9 cellular contexts compared by ENCODE assay signal in the genomic region with DNA sequence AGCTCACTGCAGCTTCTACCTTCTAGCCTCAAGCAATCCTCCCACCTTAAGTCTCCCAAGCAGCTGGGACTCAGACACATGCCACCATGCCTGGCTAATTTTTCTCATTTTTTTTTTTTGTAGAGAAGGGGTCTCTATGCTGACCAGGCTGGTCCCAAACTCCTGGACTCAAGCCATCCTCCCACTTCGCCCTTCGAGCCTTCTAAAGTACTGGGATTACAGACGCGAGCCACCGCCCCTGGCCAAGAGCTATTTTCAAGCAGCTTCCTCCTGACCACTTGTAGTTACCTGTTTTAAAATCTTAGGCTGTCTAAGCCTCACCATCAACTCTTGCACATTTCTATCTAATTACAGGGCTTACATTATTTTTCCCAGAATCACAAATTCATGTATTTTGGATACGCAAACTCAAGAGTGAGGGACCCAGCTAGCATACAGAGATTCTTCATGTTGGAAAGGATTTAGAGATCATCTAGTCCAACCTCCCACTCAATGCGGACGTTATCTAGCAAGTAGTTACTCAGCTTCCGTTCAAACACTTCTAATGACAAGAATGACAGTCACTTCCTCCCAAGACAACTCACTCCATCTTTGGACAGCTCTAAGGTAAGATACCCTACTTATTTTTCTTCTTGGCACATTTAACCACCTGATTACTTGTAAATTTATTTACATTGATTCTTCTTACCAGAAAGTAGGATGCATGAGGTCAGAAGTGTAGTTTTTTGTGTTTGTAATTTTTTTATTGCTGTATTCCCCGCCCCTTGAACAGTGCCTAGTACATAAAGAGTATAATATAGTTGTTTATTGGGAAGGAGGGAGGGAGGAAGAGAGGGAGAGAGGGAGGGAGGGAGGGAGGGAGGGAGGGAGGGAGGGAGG.
DNase-seq lines count a peak whose midpoint lies in the region; ATAC-seq lines count a peak whose summit lies in the region.
"Had no signal": no experiment of that assay in that cellular context is flagged by ENCODE, and none has a peak within 500 bp of the region (broad histone marks: within the 10 kb centered on the region; RNA-seq: fewer than 3 reads in every experiment).

No MANE protein-coding gene starts in this region.

- H3K36me3 Mint-ChIP-seq in activated T-cell treated with anti-CD3 and anti-CD28 coated beads, Interleukin-2, amount 50 U/mL, for 72 hours (ENCODE audit: insufficient read depth in 2 of 2), result peaks cover 3 to 5% of the 10 kb centered on the region in 2 donors

- peak; percentile 61 for DNase-seq in A172 (ENCODE audit: low spot score)
- DNase-seq in HT-29 (ENCODE audit: low spot score), result peak; percentile 55
- peak; percentile 46 to 57 for DNase-seq in activated T-cell treated with anti-CD3 and anti-CD28 coated beads, Interleukin-2, amount 50 U/mL, for 72 hours
- DNase-seq in kidney glomerular epithelial cell (lab: John Stamatoyannopoulos, UW), result peak; percentile 28
- no peak for DNase-seq in effector CD8-positive, alpha-beta T cell (lab: John Stamatoyannopoulos, UW)
- no peak for DNase-seq in cerebellar nuclear complex (lab: John Stamatoyannopoulos, UW)
- DNase-seq: aorta had no signal

- no peaks in the 10 kb centered on the region for H3K27me3 Mint-ChIP-seq in activated T-cell treated with anti-CD3 and anti-CD28 coated beads, Interleukin-2, amount 50 U/mL, for 72 hours (ENCODE audit: low read depth)

- ATAC-seq in activated T-cell treated with anti-CD3 and anti-CD28 coated beads, Interleukin-2, amount 50 U/mL, for 72 hours (replicated peaks in 1 of 2), result peak; percentile 79 to 87
- no peak for ATAC-seq in GM21723 (IDR thresholded peaks at IDR 0.05; ENCODE audit: unreplicated experiment)
- no peak for ATAC-seq in GM19351 (IDR thresholded peaks at IDR 0.05; ENCODE audit: unreplicated experiment)

- H3K4me3 Mint-ChIP-seq in activated T-cell treated with anti-CD3 and anti-CD28 coated beads, Interleukin-2, amount 50 U/mL, for 72 hours, result peak overlapping the region; percentile 78 to 90

- H3K4me1 Mint-ChIP-seq in activated T-cell treated with anti-CD3 and anti-CD28 coated beads, Interleukin-2, amount 50 U/mL, for 72 hours (ENCODE audit: low read depth), result peaks cover 61% of the 10 kb centered on the region

- H3K27ac Mint-ChIP-seq in activated T-cell treated with anti-CD3 and anti-CD28 coated beads, Interleukin-2, amount 50 U/mL, for 72 hours, result peak overlapping the region; percentile 95

- H3K9me3 Mint-ChIP-seq in activated T-cell treated with anti-CD3 and anti-CD28 coated beads, Interleukin-2, amount 50 U/mL, for 72 hours, result no peaks in the 10 kb centered on the region

Comparison
In these comparisons a context has a peak if more than half of its experiments do, and no peak if none do; other contexts are left out.
1. DNase-seq: peak in A172 (single experiment), HT-29 (single experiment), activated T-cell treated with anti-CD3 and anti-CD28 coated beads, Interleukin-2, amount 50 U/mL, for 72 hours (2 of 2) and kidney glomerular epithelial cell (single experiment); none in effector CD8-positive, alpha-beta T cell (single experiment) and cerebellar nuclear complex (0 of 2).
2. ATAC-seq: peak in activated T-cell treated with anti-CD3 and anti-CD28 coated beads, Interleukin-2, amount 50 U/mL, for 72 hours (2 of 2); none in GM21723 (single experiment) and GM19351 (single experiment).